Comparison of ENCODE assay signal across 8 cellular contexts in the genomic region with DNA sequence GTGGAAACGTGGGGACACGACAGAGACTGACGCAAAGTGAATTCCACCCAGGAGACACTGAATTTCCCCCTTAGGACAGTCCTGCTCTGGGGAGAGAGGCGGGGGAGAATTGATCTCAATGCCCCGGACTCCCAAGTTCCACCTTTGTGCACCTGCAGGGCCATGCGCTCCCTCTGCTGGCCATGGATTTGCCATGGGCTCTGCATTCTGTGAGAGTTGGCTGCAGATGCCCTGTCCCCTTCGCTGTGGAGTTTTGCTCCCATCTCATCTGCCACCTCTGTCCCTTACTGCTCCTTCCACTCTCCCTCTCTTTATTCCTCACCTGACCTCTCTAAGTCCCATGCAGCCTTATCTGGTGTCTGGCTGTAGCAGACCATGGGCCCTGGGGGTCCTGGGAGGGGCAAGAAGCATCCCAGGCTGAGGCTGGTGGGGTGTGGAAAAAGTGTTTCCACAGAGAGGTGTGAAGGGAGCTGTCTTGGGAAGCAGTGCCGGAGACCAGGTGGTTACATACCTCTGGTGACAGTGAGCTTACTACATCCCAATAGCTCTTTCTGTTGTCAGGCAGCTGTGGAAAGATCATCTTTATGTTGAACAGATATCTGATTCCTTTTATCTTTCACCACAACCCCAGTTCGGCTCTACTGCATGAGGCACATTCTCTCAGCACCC. TPM values are rescaled to one million over a fixed set of nuclear protein-coding genes. Genes with fewer than 3 reads are reported as not detected.
DNase-seq lines count a peak whose midpoint lies in the region; ATAC-seq and TF ChIP-seq lines count a peak whose summit lies in the region.

No MANE protein-coding gene starts in this region.

- in situ Hi-C loops in Panc1 (cut with HindIII; ENCODE audit: low pct_unique_long_range_greater_than_20kb, low sequenced_read_pairs) = no loop called here

- WGBS in esophagus muscularis mucosa = 58% methylated on average over 9 of the region's 9 CpGs
- 45% methylated on average over 9 of the region's 9 CpGs for WGBS in smooth muscle cell (ENCODE audit: low lambda C conversion rate)

- no peaks in the 10 kb centered on the region for H3K36me3 ChIP-seq in cardiac muscle cell
- no peaks in the 10 kb centered on the region for H3K36me3 ChIP-seq in Panc1 (ENCODE audit: control insufficient read depth, insufficient read depth, low read length)
- H3K36me3 ChIP-seq in esophagus muscularis mucosa = no peaks in the 10 kb centered on the region
- no peaks in the 10 kb centered on the region for H3K36me3 ChIP-seq in smooth muscle cell (ENCODE audit: low read depth)

- H3K4me1 ChIP-seq in cardiac muscle cell (ENCODE audit: low read depth) (no peaks in the 10 kb centered on the region), Panc1 (ENCODE audit: control insufficient read depth, insufficient read depth, low read length) (peaks cover 8% of the 10 kb centered on the region; the same call in 1 of the 2 replicates), esophagus muscularis mucosa (peaks cover 0 to 14% (median 10%) of the 10 kb centered on the region in 4 donors), smooth muscle cell (ENCODE audit: low read depth) (no peaks in the 10 kb centered on the region)

- POLR2A ChIA-PET in Panc1 (lab: Charles Lee) = no interaction called here

- ATAC-seq in Right ventricle myocardium inferior (no peak), Panc1 (peak; percentile 84), GM19452 (IDR thresholded peaks at IDR 0.05; ENCODE audit: unreplicated experiment) (no peak), GM19455 (IDR thresholded peaks at IDR 0.05; ENCODE audit: unreplicated experiment) (no peak), GM18505 (IDR thresholded peaks at IDR 0.05; ENCODE audit: unreplicated experiment) (no peak)

- H3K9me3 ChIP-seq in cardiac muscle cell (ENCODE audit: low read depth) (no peaks in the 10 kb centered on the region), Panc1 (ENCODE audit: control insufficient read depth, insufficient read depth, low read depth, low read length) (no peaks in the 10 kb centered on the region), esophagus muscularis mucosa (no peaks in the 10 kb centered on the region), smooth muscle cell (replicated peaks; ENCODE audit: low read depth) (no peaks in the 10 kb centered on the region)

- BruUV-seq in Panc1 (replicated peaks; lab: Mats Ljungman, UMichigan) = no TSS peak

- CTCF ChIA-PET in Panc1 (lab: Charles Lee) = interaction anchor here (0.7 to 1.2 kb wide), 3 partner anchors 43 to 157 kb away, joined by 3 to 5 read pairs (median 3); no protein-coding TSS in a partner anchor

- no peak overlapping the region for H2AFZ ChIP-seq in smooth muscle cell (ENCODE audit: low read depth)

- no peak overlapping the region for H3K4me2 ChIP-seq in smooth muscle cell

- no peaks in the 10 kb centered on the region for H4K20me1 ChIP-seq in smooth muscle cell (ENCODE audit: low read depth)

- H3K4me3 ChIP-seq in cardiac muscle cell (no peak overlapping the region), Panc1 (ENCODE audit: low read depth in 2 of 2, low read length in 2 of 2) (no peak overlapping the region), esophagus muscularis mucosa (no peak overlapping the region), smooth muscle cell (no peak overlapping the region)

- TF ChIP-seq EP300 in esophagus muscularis mucosa (IDR thresholded peaks at IDR 0.05) = no peak

- intact Hi-C loops in Right ventricle myocardium inferior (cut with DNase I) = loop anchor here (1.0 to 5.0 kb wide), 2 partner anchors 178 to 231 kb away; no protein-coding TSS in a partner anchor
- intact Hi-C loops in Panc1 (cut with micrococcal nuclease; ENCODE audit: unreplicated experiment) = loop anchor here (2.0 kb wide), 1 partner anchor 177 kb away; no protein-coding TSS in a partner anchor
- intact Hi-C loops in esophagus muscularis mucosa (cut with DNase I) = no loop called here

- peak; percentile 33 to 65 for DNase-seq in cardiac muscle cell (ENCODE audit: low read depth in 1 of 2, low spot score in 1 of 2)
- no peak for DNase-seq in Right ventricle myocardium inferior (ENCODE audit: missing footprints)
- no peak for DNase-seq in Panc1 (ENCODE audit: low read depth, low spot score)
- no peak for DNase-seq in esophagus muscularis mucosa (ENCODE audit: extremely low spot score)
- no peak for DNase-seq in smooth muscle cell (lab: John Stamatoyannopoulos, UW; ENCODE audit: unreplicated experiment)

- no peaks in the 10 kb centered on the region for H3K79me2 ChIP-seq in smooth muscle cell (ENCODE audit: low read depth)

- TF ChIP-seq POLR2A in esophagus muscularis mucosa (IDR thresholded peaks at IDR 0.05; ENCODE audit: low read depth) (no peak), GM18505 (IDR thresholded peaks at IDR 0.05; ENCODE audit: borderline replicate concordance, extremely low read depth, insufficient read depth, insufficient read length) (no peak)

- peaks cover 34% of the 10 kb centered on the region for H3K27me3 ChIP-seq in cardiac muscle cell
- H3K27me3 ChIP-seq in Panc1 (ENCODE audit: control insufficient read depth, insufficient read depth, low read length) = peaks cover 21% of the 10 kb centered on the region
- peaks cover 0 to 3% (median 0%) of the 10 kb centered on the region in 4 donors for H3K27me3 ChIP-seq in esophagus muscularis mucosa
- H3K27me3 ChIP-seq in smooth muscle cell (ENCODE audit: low read depth) = peaks cover 39% of the 10 kb centered on the region

- H3K27ac ChIP-seq in cardiac muscle cell = no peak overlapping the region
- H3K27ac ChIP-seq in Panc1 (ENCODE audit: low read length) = no peak overlapping the region
- no peak overlapping the region for H3K27ac ChIP-seq in esophagus muscularis mucosa (replicated peaks in 1 of 4)
- no peak overlapping the region for H3K27ac ChIP-seq in smooth muscle cell (ENCODE audit: low read depth)

- H3K9ac ChIP-seq in smooth muscle cell (ENCODE audit: low read depth) = no peak overlapping the region

- no peaks in the 10 kb centered on the region for H3F3A ChIP-seq in smooth muscle cell (ENCODE audit: low read depth)

- peak; percentile 60 for TF ChIP-seq CTCF in cardiac muscle cell (IDR thresholded peaks at IDR 0.05; ENCODE audit: low read depth, low read length)
- peak; percentile 92 for TF ChIP-seq CTCF in Panc1 (IDR thresholded peaks at IDR 0.05)
- peak; percentile 19 to 39 (median 36) for TF ChIP-seq CTCF in esophagus muscularis mucosa (IDR thresholded peaks at IDR 0.05)
- peak; percentile 42 for TF ChIP-seq CTCF in smooth muscle cell (IDR thresholded peaks at IDR 0.05; ENCODE audit: borderline replicate concordance, insufficient read depth, poor library complexity, severe bottlenecking)

RNA-seq across cellular contexts. Expression of gene GHRHR, which starts 14.3 kb away (rescaled TPM):
- total RNA-seq in cardiac muscle cell (not detected in 2 replicates), Right ventricle myocardium inferior (not detected), Panc1 (2021; ENCODE audit: unreplicated experiment) (not detected), esophagus muscularis mucosa (not detected), smooth muscle cell (not detected in 2 replicates)
- polyA plus RNA-seq in cardiac muscle cell (not detected in 2 replicates), smooth muscle cell (not detected in 2 replicates)
- not detected for polyA plus RNA-seq in Panc1 (2012; ENCODE audit: insufficient read length)

Comparison
In these comparisons a context has a peak if more than half of its experiments do, and no peak if none do; other contexts are left out.
1. DNase-seq: peak in cardiac muscle cell (2 of 2); none in Right ventricle myocardium inferior (single experiment), Panc1 (single experiment), esophagus muscularis mucosa (single experiment) and smooth muscle cell (single experiment).
2. CTCF ChIP-seq: peak in every context shown above with its lines; median percentile 92 in Panc1; 60 in cardiac muscle cell; 42 in smooth muscle cell; 36 in esophagus muscularis mucosa.